ENCODE assay signal across 20 cellular contexts in the genomic region with DNA sequence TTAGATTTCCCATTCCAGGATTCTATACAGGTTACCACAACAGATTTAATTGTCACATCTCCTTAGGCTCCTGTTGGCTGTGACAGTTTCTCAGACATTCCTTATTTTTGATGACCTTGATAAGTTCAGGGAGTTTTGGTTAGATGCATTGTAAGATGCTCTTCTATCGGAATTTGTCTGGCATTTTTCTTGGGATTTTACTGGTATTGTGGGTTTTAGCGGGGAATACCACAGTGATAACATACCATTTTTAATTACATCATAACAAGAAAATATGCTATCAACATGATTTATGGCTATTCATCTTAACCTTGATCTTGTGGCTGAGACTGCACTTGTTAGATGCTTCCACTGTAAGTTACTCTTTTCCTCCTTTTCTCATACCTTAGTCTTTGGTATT.
DNase-seq lines count a peak whose midpoint lies in the region; ATAC-seq and TF ChIP-seq lines count a peak whose summit lies in the region.
"Had no signal": no experiment of that assay in that cellular context is flagged by ENCODE, and none has a peak within 500 bp of the region (broad histone marks: within the 10 kb centered on the region; RNA-seq: fewer than 3 reads in every experiment).

No MANE protein-coding gene starts in this region.

- no peak overlapping the region for H3K9ac ChIP-seq in endodermal cell (ENCODE audit: extremely low read depth, low read length, poor library complexity, severe bottlenecking)
- H3K9ac ChIP-seq: BLaER1 had no signal

- H3K4me3 Mint-ChIP-seq in endodermal cell = no peak overlapping the region
- H3K4me3 Mint-ChIP-seq: CD14-positive monocyte; CD4-positive, alpha-beta memory T cell; CD4-positive, CD25-positive, alpha-beta regulatory T cell; CD8-positive, alpha-beta memory T cell had no signal

- no peaks in the 10 kb centered on the region for H3K27me3 Mint-ChIP-seq in endodermal cell (ENCODE audit: insufficient read depth)
- H3K27me3 Mint-ChIP-seq: CD4-positive, alpha-beta memory T cell; CD4-positive, CD25-positive, alpha-beta regulatory T cell; CD8-positive, alpha-beta memory T cell had no signal

- H3K4me1 Mint-ChIP-seq in endodermal cell = peaks cover 45% of the 10 kb centered on the region
- H3K4me1 Mint-ChIP-seq: CD14-positive monocyte; CD4-positive, alpha-beta memory T cell; CD4-positive, CD25-positive, alpha-beta regulatory T cell; CD8-positive, alpha-beta memory T cell had no signal

- CTCF ChIA-PET in GM10248 (lab: Yijun Ruan, JAX) = no interaction called here

- POLR2A ChIA-PET in GM10248 (lab: Yijun Ruan, JAX) = no interaction called here

- H3K27ac Mint-ChIP-seq in endodermal cell = peak overlapping the region; percentile 96
- H3K27ac Mint-ChIP-seq: CD14-positive monocyte; CD4-positive, alpha-beta memory T cell; CD4-positive, CD25-positive, alpha-beta regulatory T cell; CD8-positive, alpha-beta memory T cell had no signal

- H3K27ac ChIP-seq in endodermal cell (ENCODE audit: low read depth, low read length) (no peak overlapping the region), dorsolateral prefrontal cortex (no peak overlapping the region)
- H3K27ac ChIP-seq: 22Rv1, BLaER1 had no signal

- no peak overlapping the region for H3K4me3 ChIP-seq in endodermal cell (ENCODE audit: low read length)
- H3K4me3 ChIP-seq in dorsolateral prefrontal cortex = no peak overlapping the region
- H3K4me3 ChIP-seq: BLaER1, GM12878 had no signal

- ATAC-seq in stimulated activated naive CD8-positive, alpha-beta T cell treated with anti-CD3 and anti-CD28 coated beads, Interleukin-15, Interleukin-2, amounts not matched to agents 100 U/mL and 50 U/mL, for 24 hours = no peak
- ATAC-seq: GM12878 had no signal

- H3K4me1 ChIP-seq in endodermal cell (ENCODE audit: control insufficient read depth, insufficient read depth, low read length) = peaks cover 8% of the 10 kb centered on the region
- H3K4me1 ChIP-seq: BE2C, BLaER1 had no signal

- TF ChIP-seq CTCF in endodermal cell (conservative IDR thresholded peaks at IDR 0.05) = no peak
- TF ChIP-seq CTCF in GM10248 (IDR thresholded peaks at IDR 0.05; ENCODE audit: control extremely low read depth, extremely low read depth, low read depth, missing control alignments) = no peak
- TF ChIP-seq CTCF in dorsolateral prefrontal cortex (IDR thresholded peaks at IDR 0.05 in 54 of 56, conservative IDR thresholded peaks at IDR 0.05 in 2 of 56; ENCODE audit: low read depth in 1 of 56, partially characterized antibody in 56 of 56) = no peak

- peaks cover 27% of the 10 kb centered on the region for H3K9me3 Mint-ChIP-seq in endodermal cell

- H3K9me3 ChIP-seq in endodermal cell (ENCODE audit: control insufficient read depth, low read length) = peaks cover 16% of the 10 kb centered on the region
- H3K9me3 ChIP-seq: BE2C, BLaER1 had no signal

- WGBS in endodermal cell (ENCODE audit: insufficient coverage in 1 of 2, insufficient read length in 1 of 2), 2 experiments = 71% methylated on average over 1 of the region's 2 CpGs; no CpG with 5 or more reads in 1 of the 2 experiments

- no peaks in the 10 kb centered on the region for H3K27me3 ChIP-seq in endodermal cell (ENCODE audit: control insufficient read depth, insufficient read depth, low read length, poor library complexity, severe bottlenecking)
- no peaks in the 10 kb centered on the region for H3K27me3 ChIP-seq in dorsolateral prefrontal cortex
- H3K27me3 ChIP-seq: BE2C, BLaER1 had no signal

- peaks cover 11% of the 10 kb centered on the region for H3K36me3 Mint-ChIP-seq in endodermal cell (ENCODE audit: low read depth)
- H3K36me3 Mint-ChIP-seq: CD14-positive monocyte; CD4-positive, alpha-beta memory T cell; CD4-positive, CD25-positive, alpha-beta regulatory T cell had no signal

- peak; percentile 65 for DNase-seq in A172 (ENCODE audit: low spot score)
- DNase-seq in NCI-H226 = peak; percentile 48
- DNase-seq in endodermal cell = no peak
- no peak for DNase-seq in stimulated activated naive CD8-positive, alpha-beta T cell treated with anti-CD3 and anti-CD28 coated beads, Interleukin-15, Interleukin-2, amounts not matched to agents 100 U/mL and 50 U/mL, for 24 hours
- no peak for DNase-seq in GM10248 (ENCODE audit: extremely low spot score)
- no peak for DNase-seq in dorsolateral prefrontal cortex
- DNase-seq: ACHN; BE2C; C1 segment of cervical spinal cord; Calu3; CD4-positive, alpha-beta memory T cell; CD4-positive, CD25-positive, alpha-beta regulatory T cell; CD8-positive, alpha-beta memory T cell; COR-L47; DMS79 treated with DMSO at 0.1 percent for 48 hours; GF-D8 had no signal

- intact Hi-C loops in dorsolateral prefrontal cortex (cut with DNase I) = no loop called here

- H3K36me3 ChIP-seq in endodermal cell (ENCODE audit: control insufficient read depth, insufficient read depth, low read length) = no peaks in the 10 kb centered on the region
- H3K36me3 ChIP-seq: BE2C, BLaER1 had no signal

Comparison
In these comparisons a context has a peak if more than half of its experiments do, and no peak if none do; other contexts are left out.
1. DNase-seq: peak in A172 (single experiment) and NCI-H226 (single experiment); none in endodermal cell (single experiment), stimulated activated naive CD8-positive, alpha-beta T cell treated with anti-CD3 and anti-CD28 coated beads, Interleukin-15, Interleukin-2, amounts not matched to agents 100 U/mL and 50 U/mL, for 24 hours (single experiment), GM10248 (single experiment) and dorsolateral prefrontal cortex (0 of 10).